Comparison of ENCODE assay signal across 1 cellular context in genomic region chr22:38068641-38069371, GRCh38.
A peak's percentile ranks its signal among the peaks of the same experiment; 100 is the strongest.
TF ChIP-seq lines count a peak whose summit lies in the region.

No MANE protein-coding gene starts in this region.

TF ChIP-seq in HepG2, 621 proteins besides CTCF, POLR2A, EP300 and RAD21:
- TF ChIP-seq MXD3 (CRISPR knock-in tag; IDR thresholded peaks at IDR 0.05), result no peak
- TF ChIP-seq AGO2 (optimal IDR thresholded peaks at IDR 0.05; ENCODE audit: low read depth, low read length), result peak; percentile 44
